16 cellular contexts compared by ENCODE assay signal in genomic region chr9:135821116-135821515, GRCh38.
DNase-seq lines count a peak whose midpoint lies in the region; ATAC-seq and TF ChIP-seq lines count a peak whose summit lies in the region.
"Had no signal": no experiment of that assay in that cellular context is flagged by ENCODE, and none has a peak within 500 bp of the region (broad histone marks: within the 10 kb centered on the region; RNA-seq: fewer than 3 reads in every experiment).

No MANE protein-coding gene starts in this region.

- no peak overlapping the region for H3K27ac Mint-ChIP-seq in chondrocyte (ENCODE audit: unreplicated experiment)
- H3K27ac Mint-ChIP-seq: CD8-positive, alpha-beta memory T cell had no signal

- no peaks in the 10 kb centered on the region for H3K9me3 ChIP-seq in heart left ventricle
- no peaks in the 10 kb centered on the region for H3K9me3 ChIP-seq in neuronal stem cell (replicated peaks in 1 of 2; ENCODE audit: control insufficient read depth in 2 of 2, insufficient read depth in 1 of 2, low read depth in 1 of 2, low read length in 2 of 2)
- no peaks in the 10 kb centered on the region for H3K9me3 ChIP-seq in tibial artery
- H3K9me3 ChIP-seq: BLaER1, Caco-2 had no signal

- H3K23ac ChIP-seq in neuronal stem cell (ENCODE audit: low read depth, low read length, poor library complexity): no peak overlapping the region

- no peak overlapping the region for H3K4me2 ChIP-seq in neuronal stem cell (ENCODE audit: insufficient read depth, low read length, poor library complexity, severe bottlenecking)
- H3K4me2 ChIP-seq: BLaER1 had no signal

- TF ChIP-seq POLR2A in heart left ventricle (IDR thresholded peaks at IDR 0.05): no peak

- H3K18ac ChIP-seq in neuronal stem cell (ENCODE audit: low read length): no peak overlapping the region

- H3K36me3 ChIP-seq in heart left ventricle (peaks cover 0 to 94% (median 83%) of the 10 kb centered on the region in 9 donors), neuronal stem cell (replicated peaks in 1 of 2; ENCODE audit: control insufficient read depth in 2 of 2, insufficient read depth in 2 of 2, low read length in 2 of 2) (peaks cover 77 to 99% of the 10 kb centered on the region in 2 donors), tibial artery (peaks cover 76 to 99% (median 84%) of the 10 kb centered on the region in 3 donors)

- H4K91ac ChIP-seq in neuronal stem cell (ENCODE audit: low read depth, low read length, poor library complexity): no peak overlapping the region

- H3K14ac ChIP-seq in neuronal stem cell (ENCODE audit: low read length): no peak overlapping the region

- 96 to 100% (median 97%) methylated on average over 12 to 20 of the region's 20 CpGs for WGBS in heart left ventricle, 4 donors
- no CpG with 5 or more reads among the region's 20 CpGs for WGBS in neuronal stem cell (ENCODE audit: extremely low coverage in 2 of 2, insufficient read length in 2 of 2, insufficient replicate concordance in 1 of 2), 2 donors

- H3K4ac ChIP-seq in neuronal stem cell (ENCODE audit: low read length): no peak overlapping the region

- no peaks in the 10 kb centered on the region for H3K27me3 Mint-ChIP-seq in chondrocyte (ENCODE audit: low read depth)
- H3K27me3 Mint-ChIP-seq: CD8-positive, alpha-beta memory T cell had no signal

- intact Hi-C loops in Right ventricle myocardium inferior (cut with DNase I): no loop called here
- intact Hi-C loops in heart left ventricle (cut with DNase I): no loop called here
- intact Hi-C loops in tibial artery (cut with DNase I; ENCODE audit: low total_unique reads): no loop called here

- peaks cover 14% of the 10 kb centered on the region for H3K79me1 ChIP-seq in neuronal stem cell (ENCODE audit: low read depth, low read length)

- no peak overlapping the region for H2BK12ac ChIP-seq in neuronal stem cell (ENCODE audit: low read length)

- H2AFZ ChIP-seq in neuronal stem cell (ENCODE audit: low read length): no peak overlapping the region

- ATAC-seq in Right ventricle myocardium inferior: no peak
- no peak for ATAC-seq in heart left ventricle
- ATAC-seq in omental fat pad (ENCODE audit: low FRiP score): no peak
- ATAC-seq: HCT116 had no signal

- no peak overlapping the region for H2BK120ac ChIP-seq in neuronal stem cell (ENCODE audit: low read depth, low read length)

- H3K36me3 Mint-ChIP-seq in chondrocyte (ENCODE audit: low read depth): peaks cover 43% of the 10 kb centered on the region

- no peak overlapping the region for H3K4me3 Mint-ChIP-seq in chondrocyte (ENCODE audit: unreplicated experiment)
- H3K4me3 Mint-ChIP-seq: CD8-positive, alpha-beta memory T cell had no signal

- H2BK15ac ChIP-seq in neuronal stem cell (ENCODE audit: low read length): no peak overlapping the region

- H3K27me3 ChIP-seq in heart left ventricle (no peaks in the 10 kb centered on the region), neuronal stem cell (ENCODE audit: control insufficient read depth in 3 of 3, insufficient read depth in 3 of 3, low read depth in 1 of 3, low read length in 3 of 3) (no peaks in the 10 kb centered on the region), tibial artery (no peaks in the 10 kb centered on the region)
- H3K27me3 ChIP-seq: BLaER1 had no signal

- no peaks in the 10 kb centered on the region for H3K4me1 Mint-ChIP-seq in chondrocyte (ENCODE audit: low read depth)

- TF ChIP-seq CTCF in heart left ventricle (IDR thresholded peaks at IDR 0.05): no peak
- TF ChIP-seq CTCF in chondrocyte (IDR thresholded peaks at IDR 0.05): no peak
- TF ChIP-seq CTCF in tibial artery (IDR thresholded peaks at IDR 0.05): no peak
- TF ChIP-seq CTCF in omental fat pad (IDR thresholded peaks at IDR 0.05): no peak

- no peaks in the 10 kb centered on the region for H3K9me3 Mint-ChIP-seq in chondrocyte (ENCODE audit: low read depth)
- H3K9me3 Mint-ChIP-seq: CD8-positive, alpha-beta memory T cell had no signal

- no peak overlapping the region for H4K8ac ChIP-seq in neuronal stem cell (ENCODE audit: low read depth, low read length)

- H2AK5ac ChIP-seq in neuronal stem cell (ENCODE audit: low read depth, low read length): no peak overlapping the region

- H3K27ac ChIP-seq in heart left ventricle (no peak overlapping the region), neuronal stem cell (replicated peaks; ENCODE audit: low read length) (no peak overlapping the region), tibial artery (no peak overlapping the region)
- H3K27ac ChIP-seq: BLaER1 had no signal

- H2BK5ac ChIP-seq in neuronal stem cell (ENCODE audit: low read length): no peak overlapping the region

- H3K4me3 ChIP-seq in heart left ventricle: no peak overlapping the region
- peak overlapping the region in 1 of 2 donors; percentile 38 for H3K4me3 ChIP-seq in neuronal stem cell (ENCODE audit: low read length in 2 of 2)
- no peak overlapping the region for H3K4me3 ChIP-seq in tibial artery
- H3K4me3 ChIP-seq: BLaER1 had no signal

- H3K4me1 ChIP-seq in heart left ventricle (peaks cover 0 to 3% (median 0%) of the 10 kb centered on the region in 12 donors), neuronal stem cell (ENCODE audit: control insufficient read depth in 2 of 2, insufficient read depth in 1 of 2, low read depth in 1 of 2, low read length in 2 of 2) (no peaks in the 10 kb centered on the region), tibial artery (no peaks in the 10 kb centered on the region)
- H3K4me1 ChIP-seq: BLaER1, Caco-2 had no signal

- DNase-seq in Right ventricle myocardium inferior (ENCODE audit: missing footprints) (peak; percentile 47), heart left ventricle (no peak), chondrocyte (ENCODE audit: low spot score) (peak; percentile 82), neuronal stem cell (ENCODE audit: low spot score) (no peak), tibial artery (peak; percentile 11 to 45), GDM1 (lab: John Stamatoyannopoulos, UW) (no peak), ureter (ENCODE audit: low spot score) (no peak), omental fat pad (ENCODE audit: low spot score) (no peak)
- DNase-seq: 8988T; AML-193; Caco-2; CD8-positive, alpha-beta memory T cell; DND-41; GF-D8 had no signal

- peak overlapping the region; percentile 68 for H3K9ac ChIP-seq in neuronal stem cell (ENCODE audit: low read depth, low read length, poor library complexity)

Comparison
In these comparisons a context has a peak if more than half of its experiments do, and no peak if none do; other contexts are left out.
1. DNase-seq: peak in Right ventricle myocardium inferior (single experiment), chondrocyte (single experiment) and tibial artery (2 of 2); none in heart left ventricle (0 of 5), neuronal stem cell (single experiment), GDM1 (single experiment), ureter (single experiment) and omental fat pad (single experiment).